ENCODE assay signal across 10 cellular contexts in genomic region chr6:29793036-29793356, GRCh38. TPM values are rescaled to one million over a fixed set of nuclear protein-coding genes. Genes with fewer than 3 reads are reported as not detected.
DNase-seq lines count a peak whose midpoint lies in the region; ATAC-seq, FAIRE-seq and TF ChIP-seq lines count a peak whose summit lies in the region.
"Had no signal": no experiment of that assay in that cellular context is flagged by ENCODE, and none has a peak within 500 bp of the region (broad histone marks: within the 10 kb centered on the region; RNA-seq: fewer than 3 reads in every experiment).

No MANE protein-coding gene starts in this region.

- ATAC-seq in A549: peak; percentile 30 to 57; a peak in 3 of 6 replicates
- no peak for ATAC-seq in HG03135 (IDR thresholded peaks at IDR 0.05; ENCODE audit: unreplicated experiment)

- H3K4me2 ChIP-seq in A549: peak overlapping the region; percentile 87

- peaks cover 21% of the 10 kb centered on the region for H3K27me3 ChIP-seq in HL-60 (ENCODE audit: insufficient read depth, poor library complexity, severe bottlenecking)
- peaks cover 52% of the 10 kb centered on the region for H3K27me3 ChIP-seq in ectodermal cell (ENCODE audit: control insufficient read depth, insufficient read depth, low read length, poor library complexity, severe bottlenecking)

- no peaks in the 10 kb centered on the region for H3K36me3 ChIP-seq in ectodermal cell (ENCODE audit: control insufficient read depth, insufficient read depth, low read length)

- no peaks in the 10 kb centered on the region for H3K4me1 Mint-ChIP-seq in nephron

- CTCF ChIA-PET in A549 (lab: Yijun Ruan, JAX): no interaction called here

- H3K27me3 Mint-ChIP-seq in nephron (ENCODE audit: low read depth): peaks cover 84% of the 10 kb centered on the region

- H3K4me3 Mint-ChIP-seq in nephron: peak overlapping the region; percentile 71 to 82 (median 78)

- H3K27ac ChIP-seq in A549 (no peak overlapping the region), HL-60 (replicated peaks) (no peak overlapping the region), ectodermal cell (ENCODE audit: insufficient read depth, low read depth, low read length, poor library complexity, severe bottlenecking) (no peak overlapping the region)

- H3K36me3 Mint-ChIP-seq in nephron (ENCODE audit: low read depth): no peaks in the 10 kb centered on the region

- TF ChIP-seq RAD21 in A549 (conservative IDR thresholded peaks at IDR 0.05 in 1 of 2, IDR thresholded peaks at IDR 0.05 in 1 of 2): no peak

- TF ChIP-seq CTCF in A549 (IDR thresholded peaks at IDR 0.05) (no peak), HL-60 (IDR thresholded peaks at IDR 0.05; ENCODE audit: insufficient read depth, low read length) (no peak), nephron (IDR thresholded peaks at IDR 0.05; ENCODE audit: unreplicated experiment in 3 of 3) (no peak)

- H3K9me3 Mint-ChIP-seq in nephron: peaks cover 4% of the 10 kb centered on the region

- H3K27ac Mint-ChIP-seq in nephron: no peak overlapping the region

- no peaks in the 10 kb centered on the region for H3K4me1 ChIP-seq in A549
- no peaks in the 10 kb centered on the region for H3K4me1 ChIP-seq in ectodermal cell (ENCODE audit: control insufficient read depth, insufficient read depth, low read length)

- no peak for TF ChIP-seq EP300 in A549 (IDR thresholded peaks at IDR 0.05)

- no peak for DNase-seq in A549 (ENCODE audit: low read depth in 1 of 2, low spot score in 1 of 2)
- DNase-seq in HL-60 (ENCODE audit: low read depth in 1 of 2, low spot score in 1 of 2): no peak
- DNase-seq in NCI-H128 (lab: John Stamatoyannopoulos, UW; ENCODE audit: unreplicated experiment): no peak
- no peak for DNase-seq in NCI-H2196 (lab: John Stamatoyannopoulos, UW; ENCODE audit: unreplicated experiment)
- DNase-seq in head of caudate nucleus: no peak

- no peak for TF ChIP-seq POLR2A in A549 (IDR thresholded peaks at IDR 0.05; ENCODE audit: low read length)

- POLR2A ChIA-PET in A549 (lab: Yijun Ruan, JAX): no interaction called here

- no peaks in the 10 kb centered on the region; the same call in 2 of the 3 replicates for H3K9me3 ChIP-seq in A549
- no peaks in the 10 kb centered on the region for H3K9me3 ChIP-seq in ectodermal cell (ENCODE audit: control insufficient read depth, low read length)

- intact Hi-C loops in head of caudate nucleus (cut with DNase I): no loop called here

- WGBS in A549 (ENCODE audit: missing lambda C conversion rate): 35% methylated on average over 4 of the region's 11 CpGs
- WGBS in ectodermal cell, 2 experiments: 45 to 46% methylated on average over 11 of the region's 11 CpGs

- peak overlapping the region; percentile 55 for H3K4me3 ChIP-seq in A549
- H3K4me3 ChIP-seq in HL-60 (replicated peaks; ENCODE audit: insufficient read depth, low read length): peak overlapping the region; percentile 26; the same call in 1 of the 2 replicates
- H3K4me3 ChIP-seq in ectodermal cell (ENCODE audit: insufficient read depth, low read depth, low read length): peak overlapping the region; percentile 35

- FAIRE-seq in A549 (lab: Jason Lieb, UNC): no peak
- FAIRE-seq: G401.6 had no signal

TF ChIP-seq in A549, 52 proteins besides CTCF, POLR2A, EP300 and RAD21:
- TF ChIP-seq KDM1A (IDR thresholded peaks at IDR 0.05; ENCODE audit: low read depth): no peak
- TF ChIP-seq NR3C1 (IDR thresholded peaks at IDR 0.05): no peak
- no peak for TF ChIP-seq TFCP2L1 (CRISPR knock-in tag; IDR thresholded peaks at IDR 0.05)
- no peak for TF ChIP-seq CBX2 (IDR thresholded peaks at IDR 0.05; ENCODE audit: borderline replicate concordance, low read depth)
- TF ChIP-seq KDM5A (IDR thresholded peaks at IDR 0.05): no peak
- no peak for TF ChIP-seq EHMT2 (IDR thresholded peaks at IDR 0.05; ENCODE audit: low read depth)
- no peak for TF ChIP-seq HMGXB4 (CRISPR knock-in tag; IDR thresholded peaks at IDR 0.05; ENCODE audit: borderline replicate concordance)
- TF ChIP-seq ELK1 (IDR thresholded peaks at IDR 0.05; ENCODE audit: low read depth, low read length): no peak
- no peak for TF ChIP-seq CHD4 (IDR thresholded peaks at IDR 0.05; ENCODE audit: borderline replicate concordance)
- TF ChIP-seq MAX (IDR thresholded peaks at IDR 0.05): no peak
- TF ChIP-seq JUN (IDR thresholded peaks at IDR 0.05): no peak
- TF ChIP-seq HOXA7 (CRISPR knock-in tag; IDR thresholded peaks at IDR 0.05): no peak
- no peak for TF ChIP-seq CEBPB (IDR thresholded peaks at IDR 0.05)
- no peak for TF ChIP-seq NFE2L2 (conservative IDR thresholded peaks at IDR 0.05; ENCODE audit: low read length)
- no peak for TF ChIP-seq RCOR1 (IDR thresholded peaks at IDR 0.05; ENCODE audit: low read depth, low read length)
- TF ChIP-seq SMC3 (IDR thresholded peaks at IDR 0.05): no peak

RNA-seq across cellular contexts. Expression of gene HLA-G, which starts 34.6 kb away (rescaled TPM):
- polyA plus RNA-seq in A549 (2011; rRNA removed): not detected in 2 replicates
- not detected in 2 replicates for polyA plus RNA-seq in A549 (2012; cell fraction: cytosol; rRNA removed)
- not detected in 2 replicates for polyA plus RNA-seq in A549 (2012; cell fraction: nucleus; rRNA removed)
- polyA plus RNA-seq in A549 (2017; fragmentation: RNase III; extraction: RNeasy Plus Mini Kit Qiagen cat#74134 plus additional on column Dnase treatment): 0.06 TPM in 1 of 3 replicates, not detected in the others
- not detected in 2 replicates for polyA minus RNA-seq in A549 (2011; rRNA and poly(A)+ RNA removed)
- polyA plus RNA-seq in ectodermal cell (2013, experiment 1 of 4): not detected
- polyA plus RNA-seq in ectodermal cell (2013, experiment 2 of 4): not detected
- polyA plus RNA-seq in ectodermal cell (2013, experiment 3 of 4): not detected
- polyA plus RNA-seq in ectodermal cell (2013, experiment 4 of 4): not detected
- polyA plus RNA-seq: endothelial cell of umbilical vein had no signal
